Comparison of ENCODE assay signal across 1 cellular context in the genomic region with DNA sequence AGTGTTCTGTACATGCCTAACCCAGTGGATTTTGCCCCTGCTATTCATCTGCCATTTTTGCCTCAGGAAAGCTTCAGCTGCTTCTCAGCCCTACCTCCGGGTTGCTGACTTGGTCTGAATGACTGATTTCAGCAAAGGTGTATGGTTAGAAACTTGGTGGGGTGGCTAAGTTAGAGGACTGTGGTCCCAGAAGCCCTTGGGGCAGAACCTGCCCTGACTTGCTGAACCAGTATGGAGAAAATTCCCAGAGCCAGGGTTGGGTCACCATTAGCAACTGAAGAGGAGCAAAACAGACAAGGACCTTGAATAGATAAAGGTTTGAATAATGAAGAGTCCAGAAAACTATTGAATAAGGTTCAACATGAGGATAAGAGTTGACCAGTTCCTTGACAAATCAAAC.
TF ChIP-seq lines count a peak whose summit lies in the region.

No MANE protein-coding gene starts in this region.

TF ChIP-seq in HCT116, 20 proteins besides CTCF, POLR2A, EP300 and RAD21:
- no peak for TF ChIP-seq ELF1 (IDR thresholded peaks at IDR 0.05; ENCODE audit: borderline replicate concordance, low read depth)
- TF ChIP-seq, protein P1, sequence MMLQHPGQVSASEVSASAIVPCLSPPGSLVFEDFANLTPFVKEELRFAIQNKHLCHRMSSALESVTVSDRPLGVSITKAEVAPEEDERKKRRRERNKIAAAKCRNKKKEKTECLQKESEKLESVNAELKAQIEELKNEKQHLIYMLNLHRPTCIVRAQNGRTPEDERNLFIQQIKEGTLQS (IDR thresholded peaks at IDR 0.05) = no peak
- no peak for TF ChIP-seq CBX3 (IDR thresholded peaks at IDR 0.05; ENCODE audit: low read depth)
- TF ChIP-seq FOSL1 (IDR thresholded peaks at IDR 0.05; ENCODE audit: low read depth) = no peak
- TF ChIP-seq EGR1 (IDR thresholded peaks at IDR 0.05; ENCODE audit: low read depth) = no peak
- TF ChIP-seq POLR2AphosphoS5 (IDR thresholded peaks at IDR 0.05; ENCODE audit: low read depth, low read length) = no peak
